In genomic region chr7:100352230-100352781, GRCh38 we compare ENCODE assay signal across 7 cellular contexts. TPM values are rescaled to one million over a fixed set of nuclear protein-coding genes. Genes with fewer than 3 reads are reported as not detected.
"Had no signal": no experiment of that assay in that cellular context is flagged by ENCODE, and none has a peak within 500 bp of the region (broad histone marks: within the 10 kb centered on the region; RNA-seq: fewer than 3 reads in every experiment).

No MANE protein-coding gene starts in this region.

RNA-seq across cellular contexts. Expression of gene SPDYE3, which starts 44.8 kb away (rescaled TPM):
- total RNA-seq: foreskin keratinocyte; lower leg skin; myocyte; skeletal muscle tissue; stomach; T-helper 1 cell treated with Interleukin-12 subunit alpha and Interleukin-12 subunit beta and Interleukin-4 antibody, amounts not matched to agents 30 ng/mL and 1 ng/mL, for 36 hours; urinary bladder had no signal
- polyA plus RNA-seq: foreskin keratinocyte, stomach had no signal
